Comparison of ENCODE assay signal across 21 cellular contexts in genomic region chr20:45070932-45071632, GRCh38. TPM values are rescaled to one million over a fixed set of nuclear protein-coding genes. Genes with fewer than 3 reads are reported as not detected.
DNase-seq lines count a peak whose midpoint lies in the region; ATAC-seq and TF ChIP-seq lines count a peak whose summit lies in the region.
"Had no signal": no experiment of that assay in that cellular context is flagged by ENCODE, and none has a peak within 500 bp of the region (broad histone marks: within the 10 kb centered on the region; RNA-seq: fewer than 3 reads in every experiment).

No MANE protein-coding gene starts in this region.

- H3K4me1 Mint-ChIP-seq in activated CD4-positive, alpha-beta T cell treated with anti-CD3 and anti-CD28 coated beads, Interleukin-2, amount 10 ng/mL, durations not matched to agents 24 days and 14 days = peaks cover 16% of the 10 kb centered on the region
- H3K4me1 Mint-ChIP-seq in activated CD4-positive, alpha-beta T cell treated with anti-CD3 and anti-CD28 coated beads, Interleukin-2, amount 10 ng/mL, durations not matched to agents 7 days and 5 days = peaks cover 11% of the 10 kb centered on the region
- H3K4me1 Mint-ChIP-seq in naive thymus-derived CD8-positive, alpha-beta T cell = peaks cover 36 to 64% (median 59%) of the 10 kb centered on the region in 4 donors

- POLR2A ChIA-PET in activated CD4-positive, alpha-beta T cell treated with anti-CD3 and anti-CD28 coated beads, Interleukin-2, amount 10 ng/mL, durations not matched to agents 7 days and 5 days (lab: Charles Lee) = no interaction called here
- POLR2A ChIA-PET in naive thymus-derived CD8-positive, alpha-beta T cell (lab: Charles Lee) = interaction anchor here (0.8 to 1.4 kb wide), 2 partner anchors 11 to 12 kb away, joined by 4 read pairs; no protein-coding TSS in a partner anchor

- TF ChIP-seq CTCF in mammary epithelial cell (conservative IDR thresholded peaks at IDR 0.05 in 1 of 2, IDR thresholded peaks at IDR 0.05 in 1 of 2; ENCODE audit: extremely low read depth in 1 of 2, insufficient read depth in 1 of 2, low read depth in 1 of 2, low read length in 2 of 2) = no peak

- WGBS in mammary epithelial cell (ENCODE audit: low coverage, missing lambda C conversion rate) = 99% methylated on average over 6 of the region's 6 CpGs

- H3K9ac ChIP-seq in mammary epithelial cell (ENCODE audit: insufficient read depth, low read length) = no peak overlapping the region

- H3K79me2 ChIP-seq in mammary epithelial cell (ENCODE audit: insufficient read depth, low read length) = peaks cover 24% of the 10 kb centered on the region

- no peaks in the 10 kb centered on the region for H4K20me1 ChIP-seq in mammary epithelial cell (ENCODE audit: insufficient read depth, low read length)

- no peak overlapping the region for H3K4me3 Mint-ChIP-seq in activated CD4-positive, alpha-beta T cell treated with anti-CD3 and anti-CD28 coated beads, Interleukin-2, amount 10 ng/mL, durations not matched to agents 24 days and 14 days
- no peak overlapping the region for H3K4me3 Mint-ChIP-seq in activated CD4-positive, alpha-beta T cell treated with anti-CD3 and anti-CD28 coated beads, Interleukin-2, amount 10 ng/mL, durations not matched to agents 7 days and 5 days
- H3K4me3 Mint-ChIP-seq in naive thymus-derived CD8-positive, alpha-beta T cell = no peak overlapping the region
- H3K4me3 Mint-ChIP-seq: activated T-helper 17 cell treated with anti-CD3 and anti-CD28 coated beads, Interleukin-2, amount 50 U/mL, for 72 hours had no signal

- CTCF ChIA-PET in activated CD4-positive, alpha-beta T cell treated with anti-CD3 and anti-CD28 coated beads, Interleukin-2, amount 10 ng/mL, durations not matched to agents 7 days and 5 days (lab: Charles Lee) = interaction anchor here (0.6 to 2.9 kb wide), 6 partner anchors 18 to 78 kb away, joined by 3 to 12 read pairs (median 4); no protein-coding TSS in a partner anchor
- CTCF ChIA-PET in mammary epithelial cell (lab: Charles Lee; ENCODE audit: low non-redundant PET) = no interaction called here

- no peak overlapping the region for H3K4me3 ChIP-seq in mammary epithelial cell (replicated peaks in 1 of 3; ENCODE audit: insufficient read depth in 1 of 3, low read depth in 2 of 3, low read length in 3 of 3)

- dilution Hi-C loops in mammary epithelial cell (cut with HindIII; ENCODE audit: low sequenced_read_pairs) = no loop called here

- no TSS peak for BruUV-seq in mammary epithelial cell (replicated peaks; lab: Mats Ljungman, UMichigan)

- no peaks in the 10 kb centered on the region for H3K27me3 ChIP-seq in mammary epithelial cell (ENCODE audit: insufficient read depth, low read length)

- H3K36me3 ChIP-seq in mammary epithelial cell (ENCODE audit: insufficient read depth, low read length) = no peaks in the 10 kb centered on the region

- in situ Hi-C loops in mammary epithelial cell (cut with MboI; ENCODE audit: low sequenced_read_pairs in 2 of 2) = no loop called here

- no peaks in the 10 kb centered on the region for H3K27me3 Mint-ChIP-seq in activated CD4-positive, alpha-beta T cell treated with anti-CD3 and anti-CD28 coated beads, Interleukin-2, amount 10 ng/mL, durations not matched to agents 24 days and 14 days
- H3K27me3 Mint-ChIP-seq in activated CD4-positive, alpha-beta T cell treated with anti-CD3 and anti-CD28 coated beads, Interleukin-2, amount 10 ng/mL, durations not matched to agents 7 days and 5 days = no peaks in the 10 kb centered on the region
- no peaks in the 10 kb centered on the region for H3K27me3 Mint-ChIP-seq in naive thymus-derived CD8-positive, alpha-beta T cell
- H3K27me3 Mint-ChIP-seq: activated T-helper 17 cell treated with anti-CD3 and anti-CD28 coated beads, Interleukin-2, amount 50 U/mL, for 72 hours had no signal

- H2AFZ ChIP-seq in mammary epithelial cell (ENCODE audit: low read depth, low read length) = no peak overlapping the region

- ATAC-seq in naive thymus-derived CD8-positive, alpha-beta T cell = no peak
- ATAC-seq: activated T-helper 17 cell treated with anti-CD3 and anti-CD28 coated beads, Interleukin-2, amount 50 U/mL, for 72 hours had no signal

- H3K27ac ChIP-seq in mammary epithelial cell (ENCODE audit: insufficient read depth, low read depth, low read length) (no peak overlapping the region), substantia nigra (ENCODE audit: low read depth, low read length, poor library complexity, severe bottlenecking) (no peak overlapping the region)

- H3K9me3 Mint-ChIP-seq in activated CD4-positive, alpha-beta T cell treated with anti-CD3 and anti-CD28 coated beads, Interleukin-2, amount 10 ng/mL, durations not matched to agents 24 days and 14 days = no peaks in the 10 kb centered on the region
- H3K9me3 Mint-ChIP-seq in activated CD4-positive, alpha-beta T cell treated with anti-CD3 and anti-CD28 coated beads, Interleukin-2, amount 10 ng/mL, durations not matched to agents 7 days and 5 days = no peaks in the 10 kb centered on the region
- H3K9me3 Mint-ChIP-seq in naive thymus-derived CD8-positive, alpha-beta T cell = no peaks in the 10 kb centered on the region
- H3K9me3 Mint-ChIP-seq: activated T-helper 17 cell treated with anti-CD3 and anti-CD28 coated beads, Interleukin-2, amount 50 U/mL, for 72 hours had no signal

- intact Hi-C loops in activated CD4-positive, alpha-beta T cell treated with anti-CD3 and anti-CD28 coated beads, Interleukin-2, amount 10 ng/mL, durations not matched to agents 24 days and 14 days (cut with micrococcal nuclease) = no loop called here
- intact Hi-C loops in mammary epithelial cell (cut with micrococcal nuclease) = no loop called here

- no peak overlapping the region for H3K4me2 ChIP-seq in mammary epithelial cell (ENCODE audit: insufficient read depth, low read depth, low read length)

- H3K9me3 ChIP-seq in mammary epithelial cell (replicated peaks; ENCODE audit: insufficient read depth, low read length) = no peaks in the 10 kb centered on the region

- peaks cover 56% of the 10 kb centered on the region for H3K36me3 Mint-ChIP-seq in activated CD4-positive, alpha-beta T cell treated with anti-CD3 and anti-CD28 coated beads, Interleukin-2, amount 10 ng/mL, durations not matched to agents 24 days and 14 days (ENCODE audit: low read depth)
- H3K36me3 Mint-ChIP-seq in activated CD4-positive, alpha-beta T cell treated with anti-CD3 and anti-CD28 coated beads, Interleukin-2, amount 10 ng/mL, durations not matched to agents 7 days and 5 days (ENCODE audit: low read depth) = peaks cover 62% of the 10 kb centered on the region
- H3K36me3 Mint-ChIP-seq in naive thymus-derived CD8-positive, alpha-beta T cell = peaks cover 8 to 91% (median 10%) of the 10 kb centered on the region in 3 donors

- H3K27ac Mint-ChIP-seq in activated CD4-positive, alpha-beta T cell treated with anti-CD3 and anti-CD28 coated beads, Interleukin-2, amount 10 ng/mL, durations not matched to agents 24 days and 14 days = peak overlapping the region; percentile 13
- no peak overlapping the region for H3K27ac Mint-ChIP-seq in activated CD4-positive, alpha-beta T cell treated with anti-CD3 and anti-CD28 coated beads, Interleukin-2, amount 10 ng/mL, durations not matched to agents 7 days and 5 days
- peak overlapping the region in 8 of 10 donors; percentile 19 to 83 (median 65) for H3K27ac Mint-ChIP-seq in naive thymus-derived CD8-positive, alpha-beta T cell

- no peak for DNase-seq in activated CD4-positive, alpha-beta T cell treated with anti-CD3 and anti-CD28 coated beads, Interleukin-2, amount 10 ng/mL, durations not matched to agents 24 days and 14 days
- no peak for DNase-seq in activated CD4-positive, alpha-beta T cell treated with anti-CD3 and anti-CD28 coated beads, Interleukin-2, amount 10 ng/mL, durations not matched to agents 7 days and 5 days
- DNase-seq in M059J (ENCODE audit: low read depth) (peak; percentile 59), mammary epithelial cell (peak; percentile 32), substantia nigra (lab: John Stamatoyannopoulos, UW) (no peak)
- DNase-seq in naive thymus-derived CD8-positive, alpha-beta T cell = no peak
- DNase-seq in stimulated activated naive CD4-positive, alpha-beta T cell (lab: John Stamatoyannopoulos, UW) = no peak
- DNase-seq in activated CD4-positive, alpha-beta T cell treated with anti-CD3 and anti-CD28 coated beads, Interleukin-2, amount 50 U/mL, for 48 hours = no peak
- DNase-seq: activated CD4-positive, CD25-positive, alpha-beta regulatory T cell; cerebellar nuclear complex; DMS 273 treated with DMSO at 0.1 percent for 48 hours; GOT3; NCI-H1417 treated with DMSO at 0.1 percent for 48 hours; NCI-H526; SHP77 treated with DMSO at 0.1 percent for 48 hours had no signal

- peaks cover 24% of the 10 kb centered on the region for H3K4me1 ChIP-seq in mammary epithelial cell (ENCODE audit: insufficient read depth, low read length)

RNA-seq across cellular contexts. Expression of gene KCNS1, which starts 29.8 kb away (rescaled TPM):
- total RNA-seq in activated CD4-positive, alpha-beta T cell treated with anti-CD3 and anti-CD28 coated beads, Interleukin-2, amount 10 ng/mL, durations not matched to agents 24 days and 14 days = 0.30 and 0.47 TPM in 2 replicates
- not detected for total RNA-seq in activated CD4-positive, alpha-beta T cell treated with anti-CD3 and anti-CD28 coated beads, Interleukin-2, amount 10 ng/mL, durations not matched to agents 7 days and 5 days
- 0.34 and 1.5 TPM in 2 replicates for total RNA-seq in M059J (2014; rRNA removed; shearing (Covaris generic))
- under 1 TPM; 0.26 to 0.33 TPM for total RNA-seq in mammary epithelial cell
- polyA plus RNA-seq in mammary epithelial cell = 0.32 TPM
- polyA minus RNA-seq in mammary epithelial cell = 0.62 TPM
- not detected for total RNA-seq in naive thymus-derived CD8-positive, alpha-beta T cell
- not detected for polyA plus RNA-seq in naive thymus-derived CD8-positive, alpha-beta T cell
- total RNA-seq: HT-29 had no signal
- polyA plus RNA-seq: neural cell had no signal

RNA-seq across cellular contexts. Expression of gene WFDC5, which starts 43.9 kb away (rescaled TPM):
- not detected in 2 replicates for total RNA-seq in activated CD4-positive, alpha-beta T cell treated with anti-CD3 and anti-CD28 coated beads, Interleukin-2, amount 10 ng/mL, durations not matched to agents 24 days and 14 days
- not detected for total RNA-seq in activated CD4-positive, alpha-beta T cell treated with anti-CD3 and anti-CD28 coated beads, Interleukin-2, amount 10 ng/mL, durations not matched to agents 7 days and 5 days
- total RNA-seq in M059J (2014; rRNA removed; shearing (Covaris generic)) = not detected in 2 replicates
- total RNA-seq in mammary epithelial cell = under 1 TPM; 0.33 to 0.49 TPM
- 0.41 TPM for polyA plus RNA-seq in mammary epithelial cell
- not detected for polyA minus RNA-seq in mammary epithelial cell
- not detected for total RNA-seq in naive thymus-derived CD8-positive, alpha-beta T cell
- not detected for polyA plus RNA-seq in naive thymus-derived CD8-positive, alpha-beta T cell
- total RNA-seq: HT-29, skeletal muscle tissue had no signal
- polyA plus RNA-seq: neural cell had no signal

RNA-seq across cellular contexts. Expression of gene WFDC12, which starts 53.2 kb away (rescaled TPM):
- total RNA-seq in activated CD4-positive, alpha-beta T cell treated with anti-CD3 and anti-CD28 coated beads, Interleukin-2, amount 10 ng/mL, durations not matched to agents 24 days and 14 days = not detected in 2 replicates
- not detected for total RNA-seq in activated CD4-positive, alpha-beta T cell treated with anti-CD3 and anti-CD28 coated beads, Interleukin-2, amount 10 ng/mL, durations not matched to agents 7 days and 5 days
- not detected in 2 replicates for total RNA-seq in M059J (2014; rRNA removed; shearing (Covaris generic))
- total RNA-seq in mammary epithelial cell = not detected
- polyA plus RNA-seq in mammary epithelial cell = 0.10 TPM
- not detected for polyA minus RNA-seq in mammary epithelial cell
- total RNA-seq in naive thymus-derived CD8-positive, alpha-beta T cell = not detected
- polyA plus RNA-seq in naive thymus-derived CD8-positive, alpha-beta T cell = not detected
- total RNA-seq: activated T-helper 17 cell treated with anti-CD3 and anti-CD28 coated beads, Interleukin-2, amount 50 U/mL, for 72 hours; HT-29; kidney epithelial cell; skeletal muscle tissue; urinary bladder had no signal
- polyA plus RNA-seq: neural cell, urinary bladder had no signal

Comparison
In these comparisons a context has a peak if more than half of its experiments do, and no peak if none do; other contexts are left out.
1. DNase-seq: peak in M059J (single experiment) and mammary epithelial cell (single experiment); none in activated CD4-positive, alpha-beta T cell treated with anti-CD3 and anti-CD28 coated beads, Interleukin-2, amount 10 ng/mL, durations not matched to agents 24 days and 14 days (single experiment), activated CD4-positive, alpha-beta T cell treated with anti-CD3 and anti-CD28 coated beads, Interleukin-2, amount 10 ng/mL, durations not matched to agents 7 days and 5 days (single experiment), naive thymus-derived CD8-positive, alpha-beta T cell (0 of 10), substantia nigra (0 of 49), stimulated activated naive CD4-positive, alpha-beta T cell (0 of 6) and activated CD4-positive, alpha-beta T cell treated with anti-CD3 and anti-CD28 coated beads, Interleukin-2, amount 50 U/mL, for 48 hours (0 of 2).